Comparison of ENCODE assay signal across 14 cellular contexts in the genomic region with DNA sequence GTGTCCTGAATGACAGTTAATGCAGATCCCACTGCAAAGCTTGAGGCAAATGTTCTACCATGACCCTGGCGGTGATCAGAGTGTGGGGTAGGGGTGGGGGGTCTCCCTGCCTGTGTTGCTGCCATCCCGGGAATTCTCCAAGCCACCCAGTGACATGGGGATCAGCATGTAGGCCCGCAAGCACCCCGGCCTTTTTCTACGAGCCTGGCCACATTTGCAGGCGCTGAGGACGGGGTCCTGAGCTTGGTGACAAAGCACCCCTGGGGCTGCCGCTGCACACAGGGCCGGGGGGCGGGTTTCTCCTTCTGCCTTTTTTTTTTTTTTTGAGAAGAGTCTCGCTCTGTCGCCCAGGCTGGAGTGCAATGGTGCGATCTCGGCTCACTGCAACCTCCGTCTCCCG.
"Had no signal": no experiment of that assay in that cellular context is flagged by ENCODE, and none has a peak within 500 bp of the region (broad histone marks: within the 10 kb centered on the region; RNA-seq: fewer than 3 reads in every experiment).

No MANE protein-coding gene starts in this region.

- H3K4me3 Mint-ChIP-seq: activated naive CD4-positive, alpha-beta T cell treated with anti-CD3 and anti-CD28 coated beads, Interleukin-2, amount 10 ng/mL, durations not matched to agents 7 days and 5 days; brain; neural crest cell; T-helper 2 cell treated with Interferon-gamma antibody and Interleukin-4, amounts not matched to agents 5 μg/mL and 100 μg/mL, for 36 hours had no signal

- FAIRE-seq: kidney, urothelium cell line had no signal

- H3K27ac Mint-ChIP-seq: activated naive CD4-positive, alpha-beta T cell treated with anti-CD3 and anti-CD28 coated beads, Interleukin-2, amount 10 ng/mL, durations not matched to agents 7 days and 5 days; T-helper 2 cell treated with Interferon-gamma antibody and Interleukin-4, amounts not matched to agents 5 μg/mL and 100 μg/mL, for 36 hours had no signal

- DNase-seq: activated naive CD4-positive, alpha-beta T cell treated with anti-CD3 and anti-CD28 coated beads, Interleukin-2, amount 10 ng/mL, durations not matched to agents 7 days and 5 days; cortex of kidney; effector CD8-positive, alpha-beta T cell; kidney; left ventricle myocardium superior; mesendoderm; stimulated activated CD4-positive, alpha-beta T cell treated with anti-CD3 and anti-CD28 coated beads, Interleukin-12 subunit alpha, Interleukin-12 subunit beta, amount 100 ng/mL, for 4 hours; SW 1271 had no signal

- H3K27me3 Mint-ChIP-seq: activated naive CD4-positive, alpha-beta T cell treated with anti-CD3 and anti-CD28 coated beads, Interleukin-2, amount 10 ng/mL, durations not matched to agents 7 days and 5 days; central memory CD8-positive, alpha-beta T cell had no signal

- H3K4me3 ChIP-seq: gastroesophageal sphincter had no signal

- ATAC-seq: gastroesophageal sphincter, left ventricle myocardium superior had no signal

- H3K27me3 ChIP-seq: gastroesophageal sphincter had no signal

- H3K9me3 Mint-ChIP-seq: activated naive CD4-positive, alpha-beta T cell treated with anti-CD3 and anti-CD28 coated beads, Interleukin-2, amount 10 ng/mL, durations not matched to agents 7 days and 5 days; brain; central memory CD8-positive, alpha-beta T cell; neural crest cell; T-helper 2 cell treated with Interferon-gamma antibody and Interleukin-4, amounts not matched to agents 5 μg/mL and 100 μg/mL, for 36 hours had no signal

- H3K4me1 Mint-ChIP-seq: central memory CD8-positive, alpha-beta T cell had no signal
